ENCODE assay signal across 26 cellular contexts in genomic region chr4:119029847-119030535, GRCh38.
DNase-seq lines count a peak whose midpoint lies in the region; ATAC-seq and TF ChIP-seq lines count a peak whose summit lies in the region.
"Had no signal": no experiment of that assay in that cellular context is flagged by ENCODE, and none has a peak within 500 bp of the region (broad histone marks: within the 10 kb centered on the region; RNA-seq: fewer than 3 reads in every experiment).

No MANE protein-coding gene starts in this region.

- ATAC-seq in psoas muscle (peak; percentile 4 to 47 (median 16)), upper lobe of right lung (no peak), sciatic nerve (no peak), HG02588 (IDR thresholded peaks at IDR 0.05; ENCODE audit: unreplicated experiment) (no peak)
- ATAC-seq: activated T-cell treated with anti-CD3 and anti-CD28 coated beads, Interleukin-2, amount 50 U/mL, for 4 hours; left lobe of liver had no signal

- intact Hi-C loops in psoas muscle (cut with DNase I) (loop anchor here in 1 of 2 donors (5.0 kb wide), 1 partner anchor 48 kb away; no protein-coding TSS in a partner anchor), upper lobe of right lung (cut with DNase I) (no loop called here), sciatic nerve (cut with DNase I) (loop anchor here (10.0 kb wide), 1 partner anchor 255 kb away; no protein-coding TSS in a partner anchor)

- DNase-seq in Peyer's patch = no peak
- no peak for DNase-seq in psoas muscle
- no peak for DNase-seq in upper lobe of right lung
- DNase-seq in sciatic nerve (ENCODE audit: low spot score) = no peak
- no peak for DNase-seq in ureter (ENCODE audit: low spot score)
- DNase-seq: ACHN; activated CD4-positive, alpha-beta T cell treated with anti-CD3 and anti-CD28 coated beads, Interleukin-2, amount 10 ng/mL, durations not matched to agents 24 days and 14 days; activated naive CD4-positive, alpha-beta T cell; activated T-cell treated with anti-CD3 and anti-CD28 coated beads, Interleukin-2, amount 50 U/mL, for 4 hours; amniotic stem cell; endodermal cell; H7; mesendoderm; naive B cell; NCI-H1092 treated with DMSO at 0.1 percent for 48 hours; NCI-H187 treated with DMSO at 0.1 percent for 48 hours; NCI-H526; nucleus accumbens; PC-9; Right ventricle myocardium superior; stimulated activated CD4-positive, alpha-beta T cell treated with anti-CD3 and anti-CD28 coated beads, Interleukin-2, amount 100 ng/mL, for 48 hours; substantia nigra had no signal

- 82 to 86% methylated on average over 18 of the region's 18 CpGs for WGBS in esophagus, 2 donors
- WGBS in psoas muscle, 3 donors = 26 to 43% (median 34%) methylated on average over 18 of the region's 18 CpGs

- H3K27ac ChIP-seq in Peyer's patch (peak overlapping the region in 3 of 4 donors; percentile 6 to 87 (median 51)), esophagus (ENCODE audit: low read depth in 2 of 2, low read length in 1 of 2) (peak overlapping the region; percentile 64 to 79), psoas muscle (peak overlapping the region; percentile 98), upper lobe of right lung (no peak overlapping the region)
- H3K27ac ChIP-seq: BLaER1, PC-9 had no signal

- H3K9me3 ChIP-seq in Peyer's patch (no peaks in the 10 kb centered on the region), esophagus (ENCODE audit: control insufficient read depth in 2 of 2, insufficient read depth in 1 of 2, low read depth in 1 of 2, low read length in 1 of 2) (no peaks in the 10 kb centered on the region), psoas muscle (no peaks in the 10 kb centered on the region), upper lobe of right lung (no peaks in the 10 kb centered on the region)
- H3K9me3 ChIP-seq: BLaER1 had no signal

- no peaks in the 10 kb centered on the region for H3K27me3 ChIP-seq in Peyer's patch
- H3K27me3 ChIP-seq in esophagus (ENCODE audit: control insufficient read depth in 1 of 2, insufficient read depth in 2 of 2, low read length in 2 of 2) = no peaks in the 10 kb centered on the region
- H3K27me3 ChIP-seq in psoas muscle (ENCODE audit: insufficient read depth in 3 of 3, low read length in 2 of 3) = no peaks in the 10 kb centered on the region
- no peaks in the 10 kb centered on the region for H3K27me3 ChIP-seq in upper lobe of right lung
- H3K27me3 ChIP-seq: BLaER1 had no signal

- H3K36me3 ChIP-seq in Peyer's patch (peaks cover 0 to 10% (median 0%) of the 10 kb centered on the region in 3 donors), esophagus (ENCODE audit: control insufficient read depth in 2 of 2, insufficient read depth in 2 of 2, low read length in 1 of 2) (peaks cover 2 to 17% of the 10 kb centered on the region in 2 donors), psoas muscle (ENCODE audit: insufficient read depth in 1 of 2, low read depth in 1 of 2) (peaks cover 4 to 42% of the 10 kb centered on the region in 2 donors), upper lobe of right lung (no peaks in the 10 kb centered on the region)
- H3K36me3 ChIP-seq: BLaER1 had no signal

- TF ChIP-seq CTCF in Peyer's patch (IDR thresholded peaks at IDR 0.05) (no peak), psoas muscle (IDR thresholded peaks at IDR 0.05) (no peak), upper lobe of right lung (IDR thresholded peaks at IDR 0.05) (no peak)

- H3K4me3 ChIP-seq in Peyer's patch = peak overlapping the region in 1 of 4 donors; percentile 35
- peak overlapping the region; percentile 27 to 53 for H3K4me3 ChIP-seq in esophagus (ENCODE audit: low read depth in 1 of 2, low read length in 2 of 2)
- peak overlapping the region; percentile 77 for H3K4me3 ChIP-seq in psoas muscle
- peak overlapping the region; percentile 33 for H3K4me3 ChIP-seq in upper lobe of right lung
- H3K4me3 ChIP-seq: BLaER1, PC-9 had no signal

- H3K4me1 ChIP-seq in Peyer's patch (no peaks in the 10 kb centered on the region), esophagus (ENCODE audit: control insufficient read depth in 2 of 2, insufficient read depth in 2 of 2, low read length in 1 of 2) (peaks cover 2 to 3% of the 10 kb centered on the region in 2 donors), psoas muscle (peaks cover 22% of the 10 kb centered on the region), upper lobe of right lung (peaks cover 26% of the 10 kb centered on the region)
- H3K4me1 ChIP-seq: BLaER1 had no signal

- TF ChIP-seq POLR2A in Peyer's patch (IDR thresholded peaks at IDR 0.05) = no peak

Comparison
In these comparisons a context has a peak if more than half of its experiments do, and no peak if none do; other contexts are left out.
1. ATAC-seq: peak in psoas muscle (4 of 4); none in upper lobe of right lung (single experiment), sciatic nerve (single experiment) and HG02588 (single experiment).